Comparison of ENCODE assay signal across 1 cellular context in genomic region chr2:241822264-241822623, GRCh38.
TF ChIP-seq lines count a peak whose summit lies in the region.

No MANE protein-coding gene starts in this region.

TF ChIP-seq in K562, 482 proteins besides CTCF, POLR2A, EP300 and RAD21:
- 0 out of 2 replicates have a peak, but pooled peaks have one; percentile 20 for TF ChIP-seq TFAP4 (CRISPR knock-in tag; IDR thresholded peaks at IDR 0.05; ENCODE audit: borderline replicate concordance)
- TF ChIP-seq MAFK (IDR thresholded peaks at IDR 0.05; ENCODE audit: low read length), result no peak
- no peak for TF ChIP-seq NFRKB (IDR thresholded peaks at IDR 0.05; ENCODE audit: low read depth)
- no peak for TF ChIP-seq KLF6 (CRISPR knock-in tag; IDR thresholded peaks at IDR 0.05; ENCODE audit: borderline replicate concordance)
- TF ChIP-seq ZNF146 (CRISPR knock-in tag; IDR thresholded peaks at IDR 0.05; ENCODE audit: unreplicated experiment), result no peak
